In the genomic region with DNA sequence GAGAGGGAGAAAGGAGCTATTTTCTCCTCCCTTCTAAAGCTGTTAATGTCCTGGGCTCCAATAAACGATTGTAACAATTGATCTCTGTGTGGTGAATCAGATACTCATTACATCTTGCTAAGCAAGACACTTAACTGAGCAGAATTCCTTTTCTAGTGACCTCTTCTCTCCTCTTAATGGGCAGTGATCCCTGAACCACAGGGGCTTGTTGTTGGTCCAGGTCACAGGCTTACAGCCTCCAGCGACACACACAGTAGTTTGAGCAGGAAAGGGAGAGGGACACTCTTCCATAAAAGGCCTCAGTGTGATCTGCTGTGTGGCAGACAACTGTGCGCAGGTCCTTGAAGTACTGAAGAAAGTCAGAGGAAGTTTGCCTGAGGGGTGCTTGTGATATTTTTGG, we compare ENCODE assay signal across 18 cellular contexts. TPM values are rescaled to one million over a fixed set of nuclear protein-coding genes. Genes with fewer than 3 reads are reported as not detected.
DNase-seq lines count a peak whose midpoint lies in the region; ATAC-seq, FAIRE-seq and TF ChIP-seq lines count a peak whose summit lies in the region.
"Had no signal": no experiment of that assay in that cellular context is flagged by ENCODE, and none has a peak within 500 bp of the region (broad histone marks: within the 10 kb centered on the region; RNA-seq: fewer than 3 reads in every experiment).

No MANE protein-coding gene starts in this region.

- H2AFZ ChIP-seq in GM23248 = peak overlapping the region; percentile 82

- peaks cover 28% of the 10 kb centered on the region for H3K4me1 ChIP-seq in GM23248 (ENCODE audit: insufficient read depth)
- H3K4me1 ChIP-seq in SJSA1 (replicated peaks) = peaks cover 49% of the 10 kb centered on the region
- no peaks in the 10 kb centered on the region for H3K4me1 ChIP-seq in iPS DF 6.9 (ENCODE audit: control insufficient read depth, insufficient read depth, low read length)
- H3K4me1 ChIP-seq in small intestine (ENCODE audit: control insufficient read depth in 2 of 2, insufficient read depth in 1 of 2, low read depth in 1 of 2, low read length in 1 of 2) = no peaks in the 10 kb centered on the region
- H3K4me1 ChIP-seq: right lobe of liver had no signal

- peak overlapping the region; percentile 70 for H3K27ac Mint-ChIP-seq in osteocyte (ENCODE audit: unreplicated experiment)
- H3K27ac Mint-ChIP-seq: activated naive CD8-positive, alpha-beta T cell had no signal

- DNase-seq in GM23248 = peak; percentile 8
- no peak for DNase-seq in SJSA1 (ENCODE audit: low read depth in 1 of 2, low spot score in 2 of 2)
- peak; percentile 1 for DNase-seq in iPS DF 6.9 (ENCODE audit: low read depth, low spot score)
- no peak for DNase-seq in osteocyte (ENCODE audit: extremely low spot score, unreplicated experiment)
- DNase-seq in small intestine = no peak
- DNase-seq: activated T-cell treated with anti-CD3 and anti-CD28 coated beads, Interleukin-2, amount 50 U/mL, for 4 hours; dorsolateral prefrontal cortex; hippocampal formation; left ventricle myocardium superior; NCI-H1930; NCI-H524 treated with DMSO at 0.1 percent for 48 hours; PC-3; right lobe of liver had no signal

- H3K4me2 ChIP-seq in GM23248 (ENCODE audit: unreplicated experiment) = peak overlapping the region; percentile 52

- FAIRE-seq in small intestine (lab: Jason Lieb, UNC) = no peak
- FAIRE-seq: bronchial epithelial cell, HepG2 had no signal

- H3K4me3 ChIP-seq in GM23248 = peak overlapping the region; percentile 28; the same call in 1 of the 2 replicates
- H3K4me3 ChIP-seq in SJSA1 = no peak overlapping the region
- no peak overlapping the region for H3K4me3 ChIP-seq in iPS DF 6.9 (ENCODE audit: low read length)
- H3K4me3 ChIP-seq in small intestine (ENCODE audit: low read depth in 1 of 2, low read length in 2 of 2) = no peak overlapping the region
- H3K4me3 ChIP-seq: dorsolateral prefrontal cortex, right lobe of liver had no signal

- no peak for TF ChIP-seq CTCF in osteocyte (IDR thresholded peaks at IDR 0.05)

- no peaks in the 10 kb centered on the region for H4K20me1 ChIP-seq in GM23248 (ENCODE audit: insufficient read depth)

- no peak overlapping the region for H3K27ac ChIP-seq in GM23248
- H3K27ac ChIP-seq in SJSA1 = peak overlapping the region; percentile 11
- H3K27ac ChIP-seq in iPS DF 6.9 (ENCODE audit: low read length) = no peak overlapping the region
- H3K27ac ChIP-seq in small intestine (ENCODE audit: low read depth in 1 of 2, low read length in 1 of 2) = no peak overlapping the region
- H3K27ac ChIP-seq: dorsolateral prefrontal cortex, right lobe of liver had no signal

- no peaks in the 10 kb centered on the region for H3K9me2 ChIP-seq in GM23248 (ENCODE audit: insufficient read depth)

- no peaks in the 10 kb centered on the region for H3K79me2 ChIP-seq in GM23248 (ENCODE audit: insufficient read depth)

- in situ Hi-C loops in GM23248 (cut with MboI) = no loop called here

- no peaks in the 10 kb centered on the region for H3K27me3 Mint-ChIP-seq in osteocyte (ENCODE audit: unreplicated experiment)

- no peaks in the 10 kb centered on the region for H3K36me3 Mint-ChIP-seq in osteocyte (ENCODE audit: unreplicated experiment)
- H3K36me3 Mint-ChIP-seq: activated naive CD8-positive, alpha-beta T cell had no signal

- H3K4me3 Mint-ChIP-seq in osteocyte (ENCODE audit: unreplicated experiment) = no peak overlapping the region
- H3K4me3 Mint-ChIP-seq: activated naive CD8-positive, alpha-beta T cell; activated T-cell treated with anti-CD3 and anti-CD28 coated beads, Interleukin-2, amount 50 U/mL, for 4 hours had no signal

- H3K9me3 Mint-ChIP-seq in osteocyte (ENCODE audit: unreplicated experiment) = no peaks in the 10 kb centered on the region
- H3K9me3 Mint-ChIP-seq: activated T-cell treated with anti-CD3 and anti-CD28 coated beads, Interleukin-2, amount 50 U/mL, for 4 hours had no signal

- peaks cover 21% of the 10 kb centered on the region for H3F3A ChIP-seq in GM23248 (ENCODE audit: insufficient read depth)

- WGBS in GM23248 (ENCODE audit: low coverage in 1 of 2, low lambda C conversion rate in 2 of 2, missing lambda C conversion rate in 2 of 2), 2 experiments = 61 to 65% methylated on average over 3 of the region's 3 CpGs
- WGBS in iPS DF 6.9 (ENCODE audit: insufficient coverage, insufficient read length) = no CpG with 5 or more reads among the region's 3 CpGs
- WGBS in small intestine, 3 donors = 55 to 69% (median 58%) methylated on average over 3 of the region's 3 CpGs

- H3K4me1 Mint-ChIP-seq in osteocyte (ENCODE audit: unreplicated experiment) = peaks cover 32% of the 10 kb centered on the region

- H3K9ac ChIP-seq in GM23248 = peak overlapping the region; percentile 32; the same call in 1 of the 2 replicates

- H3K27me3 ChIP-seq in GM23248 (replicated peaks; ENCODE audit: insufficient read depth) (no peaks in the 10 kb centered on the region), SJSA1 (replicated peaks) (no peaks in the 10 kb centered on the region), iPS DF 6.9 (ENCODE audit: control insufficient read depth, insufficient read depth, low read length) (no peaks in the 10 kb centered on the region), small intestine (ENCODE audit: control insufficient read depth in 2 of 2, insufficient read depth in 2 of 2, low read length in 2 of 2) (no peaks in the 10 kb centered on the region)
- H3K27me3 ChIP-seq: right lobe of liver had no signal

- H3K36me3 ChIP-seq in GM23248 (ENCODE audit: low read depth) (no peaks in the 10 kb centered on the region), SJSA1 (no peaks in the 10 kb centered on the region), iPS DF 6.9 (ENCODE audit: control insufficient read depth, insufficient read depth, low read length) (no peaks in the 10 kb centered on the region), small intestine (ENCODE audit: control insufficient read depth in 2 of 2, insufficient read depth in 2 of 2, low read length in 2 of 2) (no peaks in the 10 kb centered on the region)
- H3K36me3 ChIP-seq: right lobe of liver had no signal

- no peak for ATAC-seq in HG03095 (IDR thresholded peaks at IDR 0.05; ENCODE audit: unreplicated experiment)
- ATAC-seq in HG03571 (IDR thresholded peaks at IDR 0.05; ENCODE audit: unreplicated experiment) = no peak
- ATAC-seq: activated T-cell treated with anti-CD3 and anti-CD28 coated beads, Interleukin-2, amount 50 U/mL, for 4 hours; HepG2; left ventricle myocardium superior; PC-3 had no signal

- H3K9me3 ChIP-seq in GM23248 (ENCODE audit: low read depth) = no peaks in the 10 kb centered on the region
- H3K9me3 ChIP-seq in SJSA1 (replicated peaks) = no peaks in the 10 kb centered on the region
- no peaks in the 10 kb centered on the region for H3K9me3 ChIP-seq in iPS DF 6.9 (ENCODE audit: control insufficient read depth, insufficient read depth, low read length)
- H3K9me3 ChIP-seq in small intestine (ENCODE audit: control insufficient read depth, low read depth) = no peaks in the 10 kb centered on the region
- H3K9me3 ChIP-seq: right lobe of liver had no signal

RNA-seq across cellular contexts. Expression of a gene that starts 58.5 kb away (rescaled TPM):
- total RNA-seq in GM23248 (2014; rRNA removed; shearing (Covaris generic)) = 43.2 and 49.1 TPM in 2 replicates
- polyA plus RNA-seq in GM23248 (2016; fragmentation: Nextera tagmentation; extraction: Ambion mirVana) (42.2 and 47.0 TPM in 2 replicates), small intestine (10 to 100 TPM; 10.3 to 22.5 (median 14.9) TPM)
- total RNA-seq in SJSA1 (2014; rRNA removed; shearing (Covaris generic)) = 38.8 and 54.3 TPM in 2 replicates
- total RNA-seq in osteocyte = 87.8 and 89.5 TPM in 2 replicates

Comparison
In these comparisons a context has a peak if more than half of its experiments do, and no peak if none do; other contexts are left out.
1. DNase-seq: peak in GM23248 (single experiment) and iPS DF 6.9 (single experiment); none in SJSA1 (0 of 2), osteocyte (single experiment) and small intestine (single experiment).